2 cellular contexts compared by ENCODE assay signal in genomic region chr1:74437035-74437434, GRCh38.
TF ChIP-seq lines count a peak whose summit lies in the region.

No MANE protein-coding gene starts in this region.

TF ChIP-seq in GM12878, 131 proteins besides CTCF, POLR2A, EP300 and RAD21 (continued from another document):
- TF ChIP-seq MLLT1 (IDR thresholded peaks at IDR 0.05) = no peak
- no peak for TF ChIP-seq SIN3A (IDR thresholded peaks at IDR 0.05; ENCODE audit: low read depth, low read length)
- TF ChIP-seq RFX5 (IDR thresholded peaks at IDR 0.05; ENCODE audit: low read depth, low read length) = no peak
- no peak for TF ChIP-seq RAD51 (IDR thresholded peaks at IDR 0.05)
- no peak for TF ChIP-seq MTA2 (IDR thresholded peaks at IDR 0.05; ENCODE audit: low read depth)
- no peak for TF ChIP-seq RUNX3 (IDR thresholded peaks at IDR 0.05; ENCODE audit: low read length)
- no peak for TF ChIP-seq SP1 (IDR thresholded peaks at IDR 0.05; ENCODE audit: low read depth, low read length)
- TF ChIP-seq NKRF (conservative IDR thresholded peaks at IDR 0.05) = no peak
- TF ChIP-seq ZNF274 (IDR thresholded peaks at IDR 0.05; ENCODE audit: insufficient read depth, insufficient read length) = no peak
- TF ChIP-seq YBX1 (IDR thresholded peaks at IDR 0.05) = no peak
- TF ChIP-seq, protein P1, sequence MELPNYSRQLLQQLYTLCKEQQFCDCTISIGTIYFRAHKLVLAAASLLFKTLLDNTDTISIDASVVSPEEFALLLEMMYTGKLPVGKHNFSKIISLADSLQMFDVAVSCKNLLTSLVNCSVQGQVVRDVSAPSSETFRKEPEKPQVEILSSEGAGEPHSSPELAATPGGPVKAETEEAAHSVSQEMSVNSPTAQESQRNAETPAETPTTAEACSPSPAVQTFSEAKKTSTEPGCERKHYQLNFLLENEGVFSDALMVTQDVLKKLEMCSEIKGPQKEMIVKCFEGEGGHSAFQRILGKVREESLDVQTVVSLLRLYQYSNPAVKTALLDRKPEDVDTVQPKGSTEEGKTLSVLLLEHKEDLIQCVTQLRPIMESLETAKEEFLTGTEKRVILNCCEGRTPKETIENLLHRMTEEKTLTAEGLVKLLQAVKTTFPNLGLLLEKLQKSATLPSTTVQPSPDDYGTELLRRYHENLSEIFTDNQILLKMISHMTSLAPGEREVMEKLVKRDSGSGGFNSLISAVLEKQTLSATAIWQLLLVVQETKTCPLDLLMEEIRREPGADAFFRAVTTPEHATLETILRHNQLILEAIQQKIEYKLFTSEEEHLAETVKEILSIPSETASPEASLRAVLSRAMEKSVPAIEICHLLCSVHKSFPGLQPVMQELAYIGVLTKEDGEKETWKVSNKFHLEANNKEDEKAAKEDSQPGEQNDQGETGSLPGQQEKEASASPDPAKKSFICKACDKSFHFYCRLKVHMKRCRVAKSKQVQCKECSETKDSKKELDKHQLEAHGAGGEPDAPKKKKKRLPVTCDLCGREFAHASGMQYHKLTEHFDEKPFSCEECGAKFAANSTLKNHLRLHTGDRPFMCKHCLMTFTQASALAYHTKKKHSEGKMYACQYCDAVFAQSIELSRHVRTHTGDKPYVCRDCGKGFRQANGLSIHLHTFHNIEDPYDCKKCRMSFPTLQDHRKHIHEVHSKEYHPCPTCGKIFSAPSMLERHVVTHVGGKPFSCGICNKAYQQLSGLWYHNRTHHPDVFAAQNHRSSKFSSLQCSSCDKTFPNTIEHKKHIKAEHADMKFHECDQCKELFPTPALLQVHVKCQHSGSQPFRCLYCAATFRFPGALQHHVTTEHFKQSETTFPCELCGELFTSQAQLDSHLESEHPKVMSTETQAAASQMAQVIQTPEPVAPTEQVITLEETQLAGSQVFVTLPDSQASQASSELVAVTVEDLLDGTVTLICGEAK (IDR thresholded peaks at IDR 0.05; ENCODE audit: borderline replicate concordance) = no peak
- TF ChIP-seq PAX5 (IDR thresholded peaks at IDR 0.05; ENCODE audit: borderline replicate concordance, low read depth, low read length) = no peak

TF ChIP-seq in GM23338, 12 proteins besides CTCF, POLR2A, EP300 and RAD21 (continued from another document):
- TF ChIP-seq, protein P2, sequence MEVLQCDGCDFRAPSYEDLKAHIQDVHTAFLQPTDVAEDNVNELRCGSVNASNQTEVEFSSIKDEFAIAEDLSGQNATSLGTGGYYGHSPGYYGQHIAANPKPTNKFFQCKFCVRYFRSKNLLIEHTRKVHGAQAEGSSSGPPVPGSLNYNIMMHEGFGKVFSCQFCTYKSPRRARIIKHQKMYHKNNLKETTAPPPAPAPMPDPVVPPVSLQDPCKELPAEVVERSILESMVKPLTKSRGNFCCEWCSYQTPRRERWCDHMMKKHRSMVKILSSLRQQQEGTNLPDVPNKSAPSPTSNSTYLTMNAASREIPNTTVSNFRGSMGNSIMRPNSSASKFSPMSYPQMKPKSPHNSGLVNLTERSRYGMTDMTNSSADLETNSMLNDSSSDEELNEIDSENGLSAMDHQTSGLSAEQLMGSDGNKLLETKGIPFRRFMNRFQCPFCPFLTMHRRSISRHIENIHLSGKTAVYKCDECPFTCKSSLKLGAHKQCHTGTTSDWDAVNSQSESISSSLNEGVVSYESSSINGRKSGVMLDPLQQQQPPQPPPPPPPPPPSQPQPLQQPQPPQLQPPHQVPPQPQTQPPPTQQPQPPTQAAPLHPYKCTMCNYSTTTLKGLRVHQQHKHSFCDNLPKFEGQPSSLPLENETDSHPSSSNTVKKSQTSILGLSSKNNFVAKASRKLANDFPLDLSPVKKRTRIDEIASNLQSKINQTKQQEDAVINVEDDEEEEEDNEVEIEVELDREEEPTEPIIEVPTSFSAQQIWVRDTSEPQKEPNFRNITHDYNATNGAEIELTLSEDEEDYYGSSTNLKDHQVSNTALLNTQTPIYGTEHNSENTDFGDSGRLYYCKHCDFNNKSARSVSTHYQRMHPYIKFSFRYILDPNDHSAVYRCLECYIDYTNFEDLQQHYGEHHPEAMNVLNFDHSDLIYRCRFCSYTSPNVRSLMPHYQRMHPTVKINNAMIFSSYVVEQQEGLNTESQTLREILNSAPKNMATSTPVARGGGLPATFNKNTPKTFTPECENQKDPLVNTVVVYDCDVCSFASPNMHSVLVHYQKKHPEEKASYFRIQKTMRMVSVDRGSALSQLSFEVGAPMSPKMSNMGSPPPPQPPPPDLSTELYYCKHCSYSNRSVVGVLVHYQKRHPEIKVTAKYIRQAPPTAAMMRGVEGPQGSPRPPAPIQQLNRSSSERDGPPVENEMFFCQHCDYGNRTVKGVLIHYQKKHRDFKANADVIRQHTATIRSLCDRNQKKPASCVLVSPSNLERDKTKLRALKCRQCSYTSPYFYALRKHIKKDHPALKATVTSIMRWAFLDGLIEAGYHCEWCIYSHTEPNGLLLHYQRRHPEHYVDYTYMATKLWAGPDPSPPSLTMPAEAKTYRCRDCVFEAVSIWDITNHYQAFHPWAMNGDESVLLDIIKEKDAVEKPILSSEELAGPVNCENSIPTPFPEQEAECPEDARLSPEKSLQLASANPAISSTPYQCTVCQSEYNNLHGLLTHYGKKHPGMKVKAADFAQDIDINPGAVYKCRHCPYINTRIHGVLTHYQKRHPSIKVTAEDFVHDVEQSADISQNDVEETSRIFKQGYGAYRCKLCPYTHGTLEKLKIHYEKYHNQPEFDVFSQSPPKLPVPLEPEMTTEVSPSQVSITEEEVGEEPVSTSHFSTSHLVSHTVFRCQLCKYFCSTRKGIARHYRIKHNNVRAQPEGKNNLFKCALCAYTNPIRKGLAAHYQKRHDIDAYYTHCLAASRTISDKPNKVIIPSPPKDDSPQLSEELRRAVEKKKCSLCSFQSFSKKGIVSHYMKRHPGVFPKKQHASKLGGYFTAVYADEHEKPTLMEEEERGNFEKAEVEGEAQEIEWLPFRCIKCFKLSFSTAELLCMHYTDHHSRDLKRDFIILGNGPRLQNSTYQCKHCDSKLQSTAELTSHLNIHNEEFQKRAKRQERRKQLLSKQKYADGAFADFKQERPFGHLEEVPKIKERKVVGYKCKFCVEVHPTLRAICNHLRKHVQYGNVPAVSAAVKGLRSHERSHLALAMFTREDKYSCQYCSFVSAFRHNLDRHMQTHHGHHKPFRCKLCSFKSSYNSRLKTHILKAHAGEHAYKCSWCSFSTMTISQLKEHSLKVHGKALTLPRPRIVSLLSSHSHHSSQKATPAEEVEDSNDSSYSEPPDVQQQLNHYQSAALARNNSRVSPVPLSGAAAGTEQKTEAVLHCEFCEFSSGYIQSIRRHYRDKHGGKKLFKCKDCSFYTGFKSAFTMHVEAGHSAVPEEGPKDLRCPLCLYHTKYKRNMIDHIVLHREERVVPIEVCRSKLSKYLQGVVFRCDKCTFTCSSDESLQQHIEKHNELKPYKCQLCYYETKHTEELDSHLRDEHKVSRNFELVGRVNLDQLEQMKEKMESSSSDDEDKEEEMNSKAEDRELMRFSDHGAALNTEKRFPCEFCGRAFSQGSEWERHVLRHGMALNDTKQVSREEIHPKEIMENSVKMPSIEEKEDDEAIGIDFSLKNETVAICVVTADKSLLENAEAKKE (CRISPR knock-in tag; IDR thresholded peaks at IDR 0.05) = no peak
- TF ChIP-seq CREB1 (CRISPR knock-in tag; IDR thresholded peaks at IDR 0.05; ENCODE audit: low read depth) (no peak), EZH2 (IDR thresholded peaks at IDR 0.05; ENCODE audit: low read depth, unreplicated experiment) (no peak), NANOG (IDR thresholded peaks at IDR 0.05; ENCODE audit: borderline replicate concordance) (no peak), ZNF114 (CRISPR knock-in tag; IDR thresholded peaks at IDR 0.05) (no peak), STAT1 (IDR thresholded peaks at IDR 0.05; ENCODE audit: unreplicated experiment) (no peak), EZH2phosphoT487 (IDR thresholded peaks at IDR 0.05; ENCODE audit: unreplicated experiment) (no peak), REST (IDR thresholded peaks at IDR 0.05; ENCODE audit: unreplicated experiment) (no peak), POLR2AphosphoS5 (IDR thresholded peaks at IDR 0.05; ENCODE audit: low read depth) (no peak), ZNF331 (CRISPR knock-in tag; IDR thresholded peaks at IDR 0.05; ENCODE audit: low read depth) (no peak)
- TF ChIP-seq, protein P3, sequence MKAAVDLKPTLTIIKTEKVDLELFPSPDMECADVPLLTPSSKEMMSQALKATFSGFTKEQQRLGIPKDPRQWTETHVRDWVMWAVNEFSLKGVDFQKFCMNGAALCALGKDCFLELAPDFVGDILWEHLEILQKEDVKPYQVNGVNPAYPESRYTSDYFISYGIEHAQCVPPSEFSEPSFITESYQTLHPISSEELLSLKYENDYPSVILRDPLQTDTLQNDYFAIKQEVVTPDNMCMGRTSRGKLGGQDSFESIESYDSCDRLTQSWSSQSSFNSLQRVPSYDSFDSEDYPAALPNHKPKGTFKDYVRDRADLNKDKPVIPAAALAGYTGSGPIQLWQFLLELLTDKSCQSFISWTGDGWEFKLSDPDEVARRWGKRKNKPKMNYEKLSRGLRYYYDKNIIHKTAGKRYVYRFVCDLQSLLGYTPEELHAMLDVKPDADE (IDR thresholded peaks at IDR 0.05) = no peak
TF ChIP-seq in GM23338: peak in this region for 0.
